Comparison of ENCODE assay signal across 8 cellular contexts in the genomic region with DNA sequence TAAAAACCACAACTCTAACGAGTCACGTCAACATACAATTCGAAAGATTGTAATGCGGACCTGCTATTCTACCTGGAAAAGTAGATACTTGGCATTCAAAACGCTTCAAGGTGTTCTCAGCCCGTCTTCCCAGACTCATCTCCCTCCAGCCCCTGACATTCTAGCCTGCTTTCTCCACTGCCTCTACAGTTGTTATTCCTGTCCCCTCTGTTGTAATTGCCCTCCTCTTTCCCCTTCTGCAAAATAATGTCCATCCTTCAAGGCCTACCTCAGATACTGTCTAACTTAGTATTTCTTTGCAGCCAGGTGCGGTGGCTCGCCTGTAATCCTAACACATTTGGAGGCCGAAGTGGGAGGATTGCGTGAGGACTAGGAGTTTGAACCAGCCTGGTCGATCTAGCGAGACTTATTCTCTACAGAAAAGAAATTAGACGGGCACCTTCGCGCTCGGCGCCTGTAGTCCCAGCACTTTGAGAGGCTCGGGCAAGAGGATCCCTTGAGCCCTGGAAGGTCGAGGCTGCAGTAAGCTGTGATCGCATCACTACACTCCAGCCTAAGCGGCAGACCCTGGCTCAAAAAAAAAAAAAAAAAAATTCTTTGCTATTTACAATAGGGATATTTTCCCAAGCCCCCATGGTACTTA. TPM values are rescaled to one million over a fixed set of nuclear protein-coding genes. Genes with fewer than 3 reads are reported as not detected.
DNase-seq lines count a peak whose midpoint lies in the region; ATAC-seq and TF ChIP-seq lines count a peak whose summit lies in the region.

No MANE protein-coding gene starts in this region.

- H3K27me3 ChIP-seq in kidney epithelial cell (ENCODE audit: control insufficient read depth, insufficient read depth, low read length) (no peaks in the 10 kb centered on the region), thyroid gland (no peaks in the 10 kb centered on the region)

- POLR2A ChIA-PET in activated naive CD8-positive, alpha-beta T cell treated with anti-CD3 and anti-CD28 coated beads, Interleukin-2, amount 10 ng/mL, durations not matched to agents 7 days and 5 days (lab: Charles Lee): interaction anchor here (0.6 to 2.2 kb wide), 18 partner anchors 12 to 342 kb away, joined by 3 to 18 read pairs (median 4); partner anchors contain the start of genes ARID4B, B3GALNT2, GGPS1 and TOMM20

- peak overlapping the region; percentile 91 for H3K4me3 Mint-ChIP-seq in activated CD8-positive, alpha-beta memory T cell treated with anti-CD3 and anti-CD28 coated beads, Interleukin-2, amount 10 ng/mL, durations not matched to agents 7 days and 5 days
- H3K4me3 Mint-ChIP-seq in activated naive CD8-positive, alpha-beta T cell treated with anti-CD3 and anti-CD28 coated beads, Interleukin-2, amount 10 ng/mL, durations not matched to agents 7 days and 5 days: peak overlapping the region; percentile 98

- CTCF ChIA-PET in activated CD8-positive, alpha-beta memory T cell treated with anti-CD3 and anti-CD28 coated beads, Interleukin-2, amount 10 ng/mL, durations not matched to agents 7 days and 5 days (lab: Charles Lee): interaction anchor here (1.0 to 3.0 kb wide), 5 partner anchors 29 to 255 kb away, joined by 3 to 13 read pairs (median 3); no protein-coding TSS in a partner anchor

- H3K4me1 Mint-ChIP-seq in activated CD8-positive, alpha-beta memory T cell treated with anti-CD3 and anti-CD28 coated beads, Interleukin-2, amount 10 ng/mL, durations not matched to agents 7 days and 5 days: peaks cover 17% of the 10 kb centered on the region
- peaks cover 12% of the 10 kb centered on the region for H3K4me1 Mint-ChIP-seq in activated naive CD8-positive, alpha-beta T cell treated with anti-CD3 and anti-CD28 coated beads, Interleukin-2, amount 10 ng/mL, durations not matched to agents 7 days and 5 days

- H3K27ac ChIP-seq in thyroid gland: peak overlapping the region; percentile 82 to 84 (median 83)

- TF ChIP-seq POLR2A in thyroid gland (IDR thresholded peaks at IDR 0.05): no peak

- DNase-seq in activated CD8-positive, alpha-beta memory T cell treated with anti-CD3 and anti-CD28 coated beads, Interleukin-2, amount 10 ng/mL, durations not matched to agents 7 days and 5 days: no peak
- no peak for DNase-seq in activated CD8-positive, alpha-beta memory T cell treated with anti-CD3 and anti-CD28 coated beads, Interleukin-2, amount 50 U/mL, for 4 hours
- no peak for DNase-seq in activated naive CD8-positive, alpha-beta T cell treated with anti-CD3 and anti-CD28 coated beads, Interleukin-2, amount 10 ng/mL, durations not matched to agents 7 days and 5 days
- no peak for DNase-seq in kidney epithelial cell (ENCODE audit: low read depth)
- DNase-seq in thyroid gland: no peak
- DNase-seq in epidermal melanocyte (ENCODE audit: insufficient read length, low spot score): no peak
- no peak for DNase-seq in amygdala (lab: John Stamatoyannopoulos, UW)
- DNase-seq in NCI-H510A (lab: John Stamatoyannopoulos, UW): no peak

- H3K9me3 Mint-ChIP-seq in activated CD8-positive, alpha-beta memory T cell treated with anti-CD3 and anti-CD28 coated beads, Interleukin-2, amount 10 ng/mL, durations not matched to agents 7 days and 5 days (ENCODE audit: low read depth): no peaks in the 10 kb centered on the region
- no peaks in the 10 kb centered on the region for H3K9me3 Mint-ChIP-seq in activated naive CD8-positive, alpha-beta T cell treated with anti-CD3 and anti-CD28 coated beads, Interleukin-2, amount 10 ng/mL, durations not matched to agents 7 days and 5 days

- H3K27ac Mint-ChIP-seq in activated CD8-positive, alpha-beta memory T cell treated with anti-CD3 and anti-CD28 coated beads, Interleukin-2, amount 10 ng/mL, durations not matched to agents 7 days and 5 days: peak overlapping the region; percentile 94
- H3K27ac Mint-ChIP-seq in activated naive CD8-positive, alpha-beta T cell treated with anti-CD3 and anti-CD28 coated beads, Interleukin-2, amount 10 ng/mL, durations not matched to agents 7 days and 5 days: peak overlapping the region; percentile 97

- H3K36me3 ChIP-seq in kidney epithelial cell (ENCODE audit: control insufficient read depth, insufficient read depth, low read length): peaks cover 2% of the 10 kb centered on the region
- peaks cover 3 to 7% of the 10 kb centered on the region in 2 donors for H3K36me3 ChIP-seq in thyroid gland

- no peaks in the 10 kb centered on the region for H3K27me3 Mint-ChIP-seq in activated CD8-positive, alpha-beta memory T cell treated with anti-CD3 and anti-CD28 coated beads, Interleukin-2, amount 10 ng/mL, durations not matched to agents 7 days and 5 days
- no peaks in the 10 kb centered on the region for H3K27me3 Mint-ChIP-seq in activated naive CD8-positive, alpha-beta T cell treated with anti-CD3 and anti-CD28 coated beads, Interleukin-2, amount 10 ng/mL, durations not matched to agents 7 days and 5 days

- H3K4me3 ChIP-seq in kidney epithelial cell (ENCODE audit: low read depth, low read length) (peak overlapping the region; percentile 88), thyroid gland (replicated peaks in 1 of 3) (peak overlapping the region in 2 of 3 donors; percentile 53 to 64)

- H3K4me1 ChIP-seq in thyroid gland: peaks cover 13 to 17% of the 10 kb centered on the region in 2 donors

- WGBS in thyroid gland, 2 donors: 65 to 66% methylated on average over 21 of the region's 21 CpGs

- H3K36me3 Mint-ChIP-seq in activated CD8-positive, alpha-beta memory T cell treated with anti-CD3 and anti-CD28 coated beads, Interleukin-2, amount 10 ng/mL, durations not matched to agents 7 days and 5 days: peaks cover 23% of the 10 kb centered on the region
- H3K36me3 Mint-ChIP-seq in activated naive CD8-positive, alpha-beta T cell treated with anti-CD3 and anti-CD28 coated beads, Interleukin-2, amount 10 ng/mL, durations not matched to agents 7 days and 5 days: peaks cover 19% of the 10 kb centered on the region

- intact Hi-C loops in thyroid gland (cut with DNase I): no loop called here

- TF ChIP-seq CTCF in kidney epithelial cell (IDR thresholded peaks at IDR 0.05; ENCODE audit: insufficient read depth, low read length, poor library complexity, severe bottlenecking) (no peak), thyroid gland (IDR thresholded peaks at IDR 0.05) (no peak)

- no peak for ATAC-seq in activated CD8-positive, alpha-beta memory T cell treated with anti-CD3 and anti-CD28 coated beads, Interleukin-2, amount 10 ng/mL, durations not matched to agents 7 days and 5 days
- no peak for ATAC-seq in activated naive CD8-positive, alpha-beta T cell treated with anti-CD3 and anti-CD28 coated beads, Interleukin-2, amount 10 ng/mL, durations not matched to agents 7 days and 5 days (ENCODE audit: low read depth)

- no peaks in the 10 kb centered on the region for H3K9me3 ChIP-seq in thyroid gland

RNA-seq across cellular contexts. Expression of gene RBM34, which starts 0.8 kb away (rescaled TPM):
- 100 to 1,000 TPM; 111 to 116 TPM for total RNA-seq in activated CD8-positive, alpha-beta memory T cell treated with anti-CD3 and anti-CD28 coated beads, Interleukin-2, amount 10 ng/mL, durations not matched to agents 7 days and 5 days
- 100 to 1,000 TPM; 129 to 134 TPM for total RNA-seq in activated naive CD8-positive, alpha-beta T cell treated with anti-CD3 and anti-CD28 coated beads, Interleukin-2, amount 10 ng/mL, durations not matched to agents 7 days and 5 days
- total RNA-seq in kidney epithelial cell: 91.9 and 130 TPM in 2 replicates
- 10 to 100 TPM; 25.4 to 67.9 (median 53.1) TPM for total RNA-seq in thyroid gland

RNA-seq across cellular contexts. Expression of gene TOMM20, which starts 33.2 kb away (rescaled TPM):
- 10 to 100 TPM; 71.1 to 76.7 TPM for total RNA-seq in activated CD8-positive, alpha-beta memory T cell treated with anti-CD3 and anti-CD28 coated beads, Interleukin-2, amount 10 ng/mL, durations not matched to agents 7 days and 5 days
- 10 to 100 TPM; 81.2 to 95.5 TPM for total RNA-seq in activated naive CD8-positive, alpha-beta T cell treated with anti-CD3 and anti-CD28 coated beads, Interleukin-2, amount 10 ng/mL, durations not matched to agents 7 days and 5 days
- 128 and 139 TPM in 2 replicates for total RNA-seq in kidney epithelial cell
- 100 to 1,000 TPM; 117 to 204 (median 157) TPM for total RNA-seq in thyroid gland
